ENCODE assay signal across 1 cellular context in genomic region chr16:112153-112840, GRCh38.
TF ChIP-seq lines count a peak whose summit lies in the region.

No MANE protein-coding gene starts in this region.

TF ChIP-seq in HepG2, 621 proteins besides CTCF, POLR2A, EP300 and RAD21:
- TF ChIP-seq ZNF629 (CRISPR knock-in tag; conservative IDR thresholded peaks at IDR 0.05) (peak; percentile 55), MEF2D (CRISPR knock-in tag; IDR thresholded peaks at IDR 0.05) (no peak)
